1 cellular context compared by ENCODE assay signal in genomic region chr19:29705706-29706105, GRCh38.
TF ChIP-seq lines count a peak whose summit lies in the region.

No MANE protein-coding gene starts in this region.

TF ChIP-seq in GM12878, 131 proteins besides CTCF, POLR2A, EP300 and RAD21:
- TF ChIP-seq NKRF (conservative IDR thresholded peaks at IDR 0.05) (no peak), NFYA (IDR thresholded peaks at IDR 0.05; ENCODE audit: borderline replicate concordance, low read depth, low read length) (no peak), BCL3 (IDR thresholded peaks at IDR 0.05; ENCODE audit: borderline replicate concordance, insufficient read depth, low read depth, low read length, poor library complexity, severe bottlenecking) (no peak), POU2F2 (IDR thresholded peaks at IDR 0.05; ENCODE audit: borderline replicate concordance, low read depth, low read length) (no peak), PBX3 (IDR thresholded peaks at IDR 0.05; ENCODE audit: insufficient replicate concordance, low read depth, low read length) (no peak), ZNF207 (IDR thresholded peaks at IDR 0.05; ENCODE audit: borderline replicate concordance) (no peak), LARP7 (IDR thresholded peaks at IDR 0.05) (no peak), TAF1 (IDR thresholded peaks at IDR 0.05; ENCODE audit: borderline replicate concordance, low read depth, low read length) (no peak), ZNF24 (IDR thresholded peaks at IDR 0.05) (no peak)
TF ChIP-seq in GM12878: peak in this region for 0.
